ENCODE assay signal across 20 cellular contexts in the genomic region with DNA sequence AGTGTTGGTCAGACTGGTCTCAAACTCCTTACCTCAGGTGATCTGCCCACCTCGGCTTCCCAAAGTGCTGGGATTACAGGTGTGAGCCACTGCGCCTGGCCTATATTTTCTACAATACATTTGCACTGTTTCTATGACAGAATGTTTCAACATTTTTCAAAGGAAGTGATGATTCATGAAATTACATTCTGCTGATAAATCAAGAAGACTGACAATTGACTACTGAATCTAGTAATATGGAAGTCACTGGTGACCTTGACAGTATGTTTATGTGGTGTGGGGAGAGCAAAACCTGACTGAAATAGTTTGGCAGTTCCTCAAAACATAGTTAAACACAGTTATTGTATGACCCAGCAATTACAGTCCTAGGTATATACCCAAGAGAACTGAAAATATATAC. TPM values are rescaled to one million over a fixed set of nuclear protein-coding genes. Genes with fewer than 3 reads are reported as not detected.
DNase-seq lines count a peak whose midpoint lies in the region; TF ChIP-seq lines count a peak whose summit lies in the region.
"Had no signal": no experiment of that assay in that cellular context is flagged by ENCODE, and none has a peak within 500 bp of the region (broad histone marks: within the 10 kb centered on the region; RNA-seq: fewer than 3 reads in every experiment).

No MANE protein-coding gene starts in this region.

- peaks cover 3 to 18% (median 15%) of the 10 kb centered on the region in 3 experiments; a peak in 6 of 7 replicates for H3K36me3 Mint-ChIP-seq in H9 (ENCODE audit: insufficient read depth in 1 of 3, low read depth in 3 of 3)

- H3K27ac ChIP-seq in H9 (ENCODE audit: insufficient read length, low read depth, low read length), result no peak overlapping the region
- H3K27ac ChIP-seq: BLaER1 treated with 17β-estradiol and CSF1 and Interleukin-3, amounts not matched to agents 10 nM and 100 nM; Peyer's patch had no signal

- H3K23ac ChIP-seq in H9 (ENCODE audit: insufficient read length, low read depth, low read length), result no peak overlapping the region

- no peak overlapping the region for H2BK5ac ChIP-seq in H9 (ENCODE audit: insufficient read length, low read length)

- H3K4me1 ChIP-seq in H9 (ENCODE audit: insufficient read depth, low read length), result no peaks in the 10 kb centered on the region
- H3K4me1 ChIP-seq: Peyer's patch had no signal

- WGBS in H9 (ENCODE audit: extremely low coverage, insufficient read length, low lambda C conversion rate), result no CpG with 5 or more reads among the region's 2 CpGs

- H3K14ac ChIP-seq in H9 (ENCODE audit: insufficient read depth, low read length), result no peak overlapping the region

- H3T11ph ChIP-seq in H9 (ENCODE audit: low read length), result no peak overlapping the region

- H2BK20ac ChIP-seq in H9 (ENCODE audit: low read depth, low read length, poor library complexity, severe bottlenecking), result no peak overlapping the region

- H2BK12ac ChIP-seq in H9 (ENCODE audit: insufficient read length, low read depth, low read length), result no peak overlapping the region

- H3K27ac Mint-ChIP-seq in H9, result no peak overlapping the region
- H3K27ac Mint-ChIP-seq: CD8-positive, alpha-beta T cell; GM23338 had no signal

- H2BK120ac ChIP-seq in H9 (ENCODE audit: low read depth, low read length, poor library complexity, severe bottlenecking), result no peak overlapping the region

- no peaks in the 10 kb centered on the region for H3K4me1 Mint-ChIP-seq in H9
- H3K4me1 Mint-ChIP-seq: GM23338 had no signal

- H3K4me3 Mint-ChIP-seq in H9, result no peak overlapping the region
- H3K4me3 Mint-ChIP-seq: CD8-positive, alpha-beta T cell; GM23338 had no signal

- H2BK15ac ChIP-seq in H9 (ENCODE audit: low read depth, low read length), result no peak overlapping the region

- TF ChIP-seq CTCF in NB4 (IDR thresholded peaks at IDR 0.05; ENCODE audit: low read depth, low read length), result no peak
- TF ChIP-seq CTCF in H9 (conservative IDR thresholded peaks at IDR 0.05), result no peak

- peaks cover 4 to 5% of the 10 kb centered on the region in 2 experiments; a peak in 2 of 5 replicates for H3K9me3 Mint-ChIP-seq in H9
- H3K9me3 Mint-ChIP-seq: GM23338 had no signal

- no peak overlapping the region for H4K5ac ChIP-seq in H9 (ENCODE audit: insufficient read length, low read depth, low read length)

- no peak overlapping the region for H3K4me3 ChIP-seq in NB4 (ENCODE audit: low read depth, low read length)
- H3K4me3 ChIP-seq: BLaER1 treated with 17β-estradiol and CSF1 and Interleukin-3, amounts not matched to agents 10 nM and 100 nM; GM23338; Peyer's patch had no signal

- H3K79me2 ChIP-seq in H9 (ENCODE audit: insufficient read depth, low read length), result no peaks in the 10 kb centered on the region

- no peak overlapping the region for H3K9ac ChIP-seq in H9 (ENCODE audit: extremely low read depth, insufficient read length, low read length)
- H3K9ac ChIP-seq: BLaER1 treated with 17β-estradiol and CSF1 and Interleukin-3, amounts not matched to agents 10 nM and 100 nM had no signal

- no peaks in the 10 kb centered on the region for H3K9me3 ChIP-seq in H9 (ENCODE audit: control insufficient read depth, low read depth, low read length)
- H3K9me3 ChIP-seq: Peyer's patch had no signal

- no peak for TF ChIP-seq POLR2A in NB4 (IDR thresholded peaks at IDR 0.05; ENCODE audit: extremely low read depth, insufficient read length)

- no peaks in the 10 kb centered on the region for H3K23me2 ChIP-seq in H9 (ENCODE audit: insufficient read length, low read depth, low read length, poor library complexity, severe bottlenecking)

- no peak overlapping the region for H4K8ac ChIP-seq in H9 (replicated peaks; ENCODE audit: insufficient read length, low read depth, low read length)

- DNase-seq in M059J (ENCODE audit: low read depth) (peak; percentile 28), NB4 (ENCODE audit: low read depth) (peak; percentile 8), amniotic epithelial cell (ENCODE audit: low read depth) (peak; percentile 17), iris pigment epithelial cell (ENCODE audit: low read depth) (peak; percentile 51), ureter (ENCODE audit: low spot score) (no peak), H9 (no peak)
- DNase-seq in activated T-cell treated with anti-CD3 and anti-CD28 coated beads, Interleukin-2, amount 50 U/mL, for 1 hour, result no peak
- DNase-seq: Calu3; CD8-positive, alpha-beta T cell; DMS53; KG1; NCI-H1105 treated with DMSO at 0.1 percent for 48 hours; NCI-H1694; NCI-H2107; NCI-H510A treated with DMSO at 0.1 percent for 48 hours; NCI-H774; Peyer's patch; SW 1271 had no signal

- no peak overlapping the region for H3K18ac ChIP-seq in H9 (ENCODE audit: insufficient read length, low read depth, low read length)

- no peak overlapping the region for H2AFZ ChIP-seq in H9 (ENCODE audit: low read length)
- H2AFZ ChIP-seq: GM23338 had no signal

- no peak overlapping the region for H3K56ac ChIP-seq in H9 (ENCODE audit: insufficient read length, low read depth, low read length)

- no peak overlapping the region for H3K4ac ChIP-seq in H9 (ENCODE audit: low read depth, low read length)

- H3K79me1 ChIP-seq in H9 (ENCODE audit: insufficient read depth, low read depth, low read length, poor library complexity, severe bottlenecking), result no peaks in the 10 kb centered on the region

- no peaks in the 10 kb centered on the region for H3K27me3 ChIP-seq in H9 (ENCODE audit: insufficient read depth, low read length)
- H3K27me3 ChIP-seq: BLaER1 treated with 17β-estradiol and CSF1 and Interleukin-3, amounts not matched to agents 10 nM and 100 nM; Peyer's patch had no signal

- H3K4me2 ChIP-seq in H9 (ENCODE audit: insufficient read depth, insufficient read length, low read length), result no peak overlapping the region
- H3K4me2 ChIP-seq: GM23338 had no signal

- no peaks in the 10 kb centered on the region; the same call in 1 of the 2 replicates for H3K27me3 Mint-ChIP-seq in H9 (ENCODE audit: low read depth)

- no peak overlapping the region for H2AK5ac ChIP-seq in H9 (ENCODE audit: insufficient read length, low read length)

- H4K91ac ChIP-seq in H9 (ENCODE audit: insufficient read length, low read depth, low read length), result no peak overlapping the region

- no peaks in the 10 kb centered on the region for H4K20me1 ChIP-seq in H9 (ENCODE audit: control insufficient read depth, insufficient read depth, insufficient read length)
- H4K20me1 ChIP-seq: BLaER1 treated with 17β-estradiol and CSF1 and Interleukin-3, amounts not matched to agents 10 nM and 100 nM had no signal

RNA-seq across cellular contexts. Expression of gene LRIF1, which starts 18.1 kb away (rescaled TPM):
- total RNA-seq in M059J (2014; rRNA removed; shearing (Covaris generic)), result 37.9 and 38.1 TPM in 2 replicates
- total RNA-seq in ureter, result 15.0 TPM
- 12.8 and 13.6 TPM in 2 replicates for total RNA-seq in H9 (2021)

Comparison
In these comparisons a context has a peak if more than half of its experiments do, and no peak if none do; other contexts are left out.
1. DNase-seq: peak in M059J (single experiment), NB4 (single experiment), amniotic epithelial cell (single experiment) and iris pigment epithelial cell (single experiment); none in activated T-cell treated with anti-CD3 and anti-CD28 coated beads, Interleukin-2, amount 50 U/mL, for 1 hour (single experiment), ureter (single experiment) and H9 (single experiment).